8 cellular contexts compared by ENCODE assay signal in genomic region chr2:211085056-211085680, GRCh38.
A peak's percentile ranks its signal among the peaks of the same experiment; 100 is the strongest.
DNase-seq lines count a peak whose midpoint lies in the region; ATAC-seq and TF ChIP-seq lines count a peak whose summit lies in the region.

No MANE protein-coding gene starts in this region.

- ATAC-seq in HG02970 (IDR thresholded peaks at IDR 0.05; ENCODE audit: low FRiP score, unreplicated experiment) (peak; percentile 59), GM19324 (IDR thresholded peaks at IDR 0.05; ENCODE audit: low FRiP score, unreplicated experiment) (no peak)

- H3K4me3 ChIP-seq in GM12864 (ENCODE audit: low read depth, low read length) = no peak overlapping the region

- DNase-seq in A172 (ENCODE audit: low spot score) = peak; percentile 21
- no peak for DNase-seq in GM12864 (ENCODE audit: low read depth)
- DNase-seq in NCI-H345 (lab: John Stamatoyannopoulos, UW) = peak; percentile 32
- DNase-seq in dermis microvascular lymphatic vessel endothelial cell (ENCODE audit: low read depth in 2 of 2) = peak; percentile 12 to 21
- peak; percentile 4 for DNase-seq in non-pigmented ciliary epithelial cell (ENCODE audit: low read depth)
- DNase-seq in posterior cingulate gyrus = no peak

- intact Hi-C loops in posterior cingulate gyrus (cut with DNase I) = loop anchor here (5.0 kb wide), 1 partner anchor 1482 kb away; no protein-coding TSS in a partner anchor

- peak; percentile 46 for TF ChIP-seq CTCF in GM12864 (IDR thresholded peaks at IDR 0.05; ENCODE audit: low read depth, low read length, missing control alignments)

Comparison
In these comparisons a context has a peak if more than half of its experiments do, and no peak if none do; other contexts are left out.
1. DNase-seq: peak in A172 (single experiment), NCI-H345 (single experiment), dermis microvascular lymphatic vessel endothelial cell (2 of 2) and non-pigmented ciliary epithelial cell (single experiment); none in GM12864 (single experiment) and posterior cingulate gyrus (0 of 10).